13 cellular contexts compared by ENCODE assay signal in genomic region chr22:44211946-44212930, GRCh38. TPM values are rescaled to one million over a fixed set of nuclear protein-coding genes. Genes with fewer than 3 reads are reported as not detected.
DNase-seq lines count a peak whose midpoint lies in the region; ATAC-seq and TF ChIP-seq lines count a peak whose summit lies in the region.
"Had no signal": no experiment of that assay in that cellular context is flagged by ENCODE, and none has a peak within 500 bp of the region (broad histone marks: within the 10 kb centered on the region; RNA-seq: fewer than 3 reads in every experiment).

No MANE protein-coding gene starts in this region.

- TF ChIP-seq CTCF in SK-N-SH (IDR thresholded peaks at IDR 0.05) (no peak), thoracic aorta (IDR thresholded peaks at IDR 0.05) (no peak)

- H3K9me2 ChIP-seq in SK-N-SH = no peaks in the 10 kb centered on the region

- peak; percentile 25 for DNase-seq in SK-N-SH
- DNase-seq in anterior cingulate cortex (lab: John Stamatoyannopoulos, UW) = peak in 36 of 58 donors; percentile 11 to 85 (median 44)
- DNase-seq in left lobe of liver (ENCODE audit: low spot score) = peak; percentile 42
- DNase-seq in thoracic aorta (ENCODE audit: low spot score) = no peak
- DNase-seq in activated T-cell treated with anti-CD3 and anti-CD28 coated beads, Interleukin-2, amount 50 U/mL, for 4 hours = no peak
- DNase-seq in medulla oblongata (ENCODE audit: extremely low spot score) = no peak
- DNase-seq: 8988T, testis had no signal

- no peaks in the 10 kb centered on the region for H3F3A ChIP-seq in SK-N-SH (replicated peaks; ENCODE audit: insufficient read depth)

- no peaks in the 10 kb centered on the region; a peak in 1 of 4 replicates for H3K4me1 ChIP-seq in SK-N-SH (ENCODE audit: control insufficient read depth in 1 of 2, insufficient read depth in 2 of 2, low read depth in 1 of 2, low read length in 1 of 2)
- peaks cover 11 to 26% of the 10 kb centered on the region in 2 donors for H3K4me1 ChIP-seq in thoracic aorta (ENCODE audit: control insufficient read depth in 1 of 2, low read depth in 2 of 2)
- H3K4me1 ChIP-seq: testis had no signal

- no peak overlapping the region for H2AFZ ChIP-seq in SK-N-SH (ENCODE audit: low read depth)

- POLR2A ChIA-PET in SK-N-SH (lab: Yijun Ruan, JAX) = interaction anchor here (0.6 kb wide), 2 partner anchors 55 to 86 kb away, joined by 3 to 4 read pairs; no protein-coding TSS in a partner anchor

- H3K36me3 Mint-ChIP-seq in activated T-cell treated with anti-CD3 and anti-CD28 coated beads, Interleukin-2, amount 50 U/mL, for 4 hours (ENCODE audit: insufficient read depth) = peaks cover 20% of the 10 kb centered on the region
- peaks cover 27% of the 10 kb centered on the region for H3K36me3 Mint-ChIP-seq in stimulated activated memory B cell treated with anti-CD40 and anti-IgM and Interleukin-4, amounts not matched to agents 10 μg/mL and 1 μg/mL and 100 μg/mL, for 72 hours

- no peak overlapping the region for H3K9ac ChIP-seq in SK-N-SH

- TF ChIP-seq RAD21 in SK-N-SH (IDR thresholded peaks at IDR 0.05; ENCODE audit: low read length) = no peak

- H3K9me3 ChIP-seq in SK-N-SH (no peaks in the 10 kb centered on the region; the same call in 1 of the 2 replicates), thoracic aorta (peaks cover 5% of the 10 kb centered on the region)
- H3K9me3 ChIP-seq: testis had no signal

- H3K36me3 ChIP-seq in SK-N-SH (replicated peaks in 1 of 2; ENCODE audit: control insufficient read depth in 1 of 2, insufficient read depth in 2 of 2, low read length in 1 of 2) (no peaks in the 10 kb centered on the region), thoracic aorta (no peaks in the 10 kb centered on the region)

- H3K27me3 Mint-ChIP-seq in activated T-cell treated with anti-CD3 and anti-CD28 coated beads, Interleukin-2, amount 50 U/mL, for 4 hours (ENCODE audit: low read depth) = no peaks in the 10 kb centered on the region
- H3K27me3 Mint-ChIP-seq in stimulated activated memory B cell treated with anti-CD40 and anti-IgM and Interleukin-4, amounts not matched to agents 10 μg/mL and 1 μg/mL and 100 μg/mL, for 72 hours = no peaks in the 10 kb centered on the region

- H3K27ac Mint-ChIP-seq in stimulated activated memory B cell treated with anti-CD40 and anti-IgM and Interleukin-4, amounts not matched to agents 10 μg/mL and 1 μg/mL and 100 μg/mL, for 72 hours = no peak overlapping the region
- H3K27ac Mint-ChIP-seq: H9 had no signal

- 40% methylated on average over 12 of the region's 12 CpGs for WGBS in SK-N-SH (ENCODE audit: low lambda C conversion rate)

- H3K27me3 ChIP-seq in SK-N-SH (ENCODE audit: insufficient read depth) (no peaks in the 10 kb centered on the region), thoracic aorta (replicated peaks; ENCODE audit: insufficient read depth) (no peaks in the 10 kb centered on the region)
- H3K27me3 ChIP-seq: testis had no signal

- no peak overlapping the region for H3K4me3 ChIP-seq in SK-N-SH (ENCODE audit: low read depth in 2 of 2, low read length in 1 of 2)
- peak overlapping the region; percentile 35 for H3K4me3 ChIP-seq in thoracic aorta
- H3K4me3 ChIP-seq: testis had no signal

- CTCF ChIA-PET in SK-N-SH (lab: Yijun Ruan, JAX) = interaction anchor here (0.7 kb wide), 1 partner anchor 427 kb away, joined by 3 read pairs; no protein-coding TSS in a partner anchor

- peaks cover 16% of the 10 kb centered on the region for H3K9me3 Mint-ChIP-seq in activated T-cell treated with anti-CD3 and anti-CD28 coated beads, Interleukin-2, amount 50 U/mL, for 4 hours
- peaks cover 6% of the 10 kb centered on the region for H3K9me3 Mint-ChIP-seq in stimulated activated memory B cell treated with anti-CD40 and anti-IgM and Interleukin-4, amounts not matched to agents 10 μg/mL and 1 μg/mL and 100 μg/mL, for 72 hours

- TF ChIP-seq EP300 in SK-N-SH (IDR thresholded peaks at IDR 0.05; ENCODE audit: borderline replicate concordance in 1 of 2, low read depth in 1 of 2, low read length in 1 of 2) = no peak

- no peaks in the 10 kb centered on the region for H4K20me1 ChIP-seq in SK-N-SH (ENCODE audit: insufficient read depth)

- no peaks in the 10 kb centered on the region for H3K79me2 ChIP-seq in SK-N-SH (ENCODE audit: insufficient read depth)

- H3K4me3 Mint-ChIP-seq in activated T-cell treated with anti-CD3 and anti-CD28 coated beads, Interleukin-2, amount 50 U/mL, for 4 hours = no peak overlapping the region
- H3K4me3 Mint-ChIP-seq in stimulated activated memory B cell treated with anti-CD40 and anti-IgM and Interleukin-4, amounts not matched to agents 10 μg/mL and 1 μg/mL and 100 μg/mL, for 72 hours = no peak overlapping the region
- H3K4me3 Mint-ChIP-seq: H9 had no signal

- no peak for ATAC-seq in SK-N-SH treated with all-trans-retinoic acid at 6 μM for 48 hours
- peak; percentile 39 for ATAC-seq in left lobe of liver
- peak; percentile 29 for ATAC-seq in thoracic aorta (ENCODE audit: insufficient number of reproducible peaks, low FRiP score, low read depth)
- ATAC-seq in activated T-cell treated with anti-CD3 and anti-CD28 coated beads, Interleukin-2, amount 50 U/mL, for 4 hours = no peak
- ATAC-seq in stimulated activated memory B cell treated with anti-CD40 and anti-IgM and Interleukin-4, amounts not matched to agents 10 μg/mL and 1 μg/mL and 100 μg/mL, for 72 hours = no peak

- no peak overlapping the region for H3K4me2 ChIP-seq in SK-N-SH

- peaks cover 11% of the 10 kb centered on the region for H3K4me1 Mint-ChIP-seq in activated T-cell treated with anti-CD3 and anti-CD28 coated beads, Interleukin-2, amount 50 U/mL, for 4 hours (ENCODE audit: low read depth)
- peaks cover 25% of the 10 kb centered on the region for H3K4me1 Mint-ChIP-seq in stimulated activated memory B cell treated with anti-CD40 and anti-IgM and Interleukin-4, amounts not matched to agents 10 μg/mL and 1 μg/mL and 100 μg/mL, for 72 hours

- H3K27ac ChIP-seq in SK-N-SH (ENCODE audit: low read depth in 2 of 2, low read length in 1 of 2) (no peak overlapping the region), thoracic aorta (peak overlapping the region; percentile 65 to 78)
- H3K27ac ChIP-seq: testis had no signal

TF ChIP-seq in SK-N-SH, 30 proteins besides CTCF, POLR2A, EP300 and RAD21 (continues in another document):
- TF ChIP-seq RCOR1 (IDR thresholded peaks at IDR 0.05; ENCODE audit: low read length) (no peak), FOXJ3 (CRISPR knock-in tag; IDR thresholded peaks at IDR 0.05) (no peak), SIN3A (IDR thresholded peaks at IDR 0.05; ENCODE audit: borderline replicate concordance, low read depth, low read length) (no peak), ELF1 (IDR thresholded peaks at IDR 0.05) (no peak), FOSL2 (IDR thresholded peaks at IDR 0.05; ENCODE audit: borderline replicate concordance, low read depth) (no peak), NFIC (IDR thresholded peaks at IDR 0.05; ENCODE audit: borderline replicate concordance) (no peak), GABPA (IDR thresholded peaks at IDR 0.05; ENCODE audit: low read depth) (no peak), CHD2 (IDR thresholded peaks at IDR 0.05; ENCODE audit: low read length, partially characterized antibody) (no peak), ZBTB33 (IDR thresholded peaks at IDR 0.05; ENCODE audit: borderline replicate concordance, low read depth) (no peak)

TF ChIP-seq in SK-N-SH treated with all-trans-retinoic acid at 6 μM for 48 hours, 23 proteins besides CTCF, POLR2A, EP300 and RAD21:
- TF ChIP-seq ISL1 (CRISPR knock-in tag; IDR thresholded peaks at IDR 0.05) = no peak

RNA-seq across cellular contexts. Expression of gene PARVG, which starts 31.5 kb away (rescaled TPM):
- polyA plus RNA-seq in SK-N-SH (2012; rRNA removed) = 0.05 TPM in 1 of 2 replicates, not detected in the other
- not detected in 2 replicates for polyA plus RNA-seq in SK-N-SH (2012; cell fraction: cytosol; rRNA removed)
- 0.04 TPM in 1 of 2 replicates, not detected in the other for polyA plus RNA-seq in SK-N-SH (2012; cell fraction: nucleus; rRNA removed)
- total RNA-seq in left lobe of liver (3.9 TPM), thoracic aorta (10 to 100 TPM; 34.9 to 71.3 TPM)
- total RNA-seq in activated T-cell treated with anti-CD3 and anti-CD28 coated beads, Interleukin-2, amount 50 U/mL, for 4 hours = 10 to 100 TPM; 32.5 to 39.9 (median 39.3) TPM
- total RNA-seq: lung microvascular endothelial cell, pulmonary artery endothelial cell had no signal

Comparison
In these comparisons a context has a peak if more than half of its experiments do, and no peak if none do; other contexts are left out.
1. DNase-seq: peak in SK-N-SH (single experiment), anterior cingulate cortex (36 of 58) and left lobe of liver (single experiment); none in thoracic aorta (single experiment), activated T-cell treated with anti-CD3 and anti-CD28 coated beads, Interleukin-2, amount 50 U/mL, for 4 hours (single experiment) and medulla oblongata (single experiment).
2. H3K27ac ChIP-seq: peak in thoracic aorta (2 of 2); none in SK-N-SH (0 of 2).
3. ATAC-seq: peak in left lobe of liver (single experiment) and thoracic aorta (single experiment); none in SK-N-SH treated with all-trans-retinoic acid at 6 μM for 48 hours (single experiment), activated T-cell treated with anti-CD3 and anti-CD28 coated beads, Interleukin-2, amount 50 U/mL, for 4 hours (0 of 2) and stimulated activated memory B cell treated with anti-CD40 and anti-IgM and Interleukin-4, amounts not matched to agents 10 μg/mL and 1 μg/mL and 100 μg/mL, for 72 hours (single experiment).